21 cellular contexts compared by ENCODE assay signal in genomic region chr22:30933457-30933856, GRCh38.
"Had no signal": no experiment of that assay in that cellular context is flagged by ENCODE, and none has a peak within 500 bp of the region (broad histone marks: within the 10 kb centered on the region; RNA-seq: fewer than 3 reads in every experiment).

No MANE protein-coding gene starts in this region.

- H3K27ac ChIP-seq: body of pancreas, foreskin keratinocyte, skin epidermis, suprapubic skin, transverse colon, uterus had no signal

- H3K4me3 ChIP-seq: body of pancreas, skin epidermis, suprapubic skin, transverse colon, uterus had no signal

- H3K4me1 ChIP-seq: body of pancreas, foreskin keratinocyte, suprapubic skin, transverse colon, uterus had no signal

- H3K36me3 ChIP-seq: uterus had no signal

- H3K27ac Mint-ChIP-seq: activated naive CD8-positive, alpha-beta T cell treated with anti-CD3 and anti-CD28 coated beads, Interleukin-2, amount 10 ng/mL, durations not matched to agents 7 days and 5 days; endodermal cell; mesothelial cell of epicardium; progenitor cell of endocrine pancreas; T-helper 2 cell treated with Interferon-gamma antibody and Interleukin-4, amounts not matched to agents 5 μg/mL and 100 μg/mL, for 36 hours had no signal

- H3K4me1 Mint-ChIP-seq: endodermal cell, mesothelial cell of epicardium had no signal

- H3K27me3 ChIP-seq: body of pancreas, foreskin keratinocyte, suprapubic skin, transverse colon, uterus had no signal

- H3K9me3 ChIP-seq: body of pancreas, suprapubic skin, transverse colon, uterus had no signal

- H3K9me3 Mint-ChIP-seq: activated CD8-positive, alpha-beta T cell treated with anti-CD3 and anti-CD28 coated beads for 36 hours; activated naive CD8-positive, alpha-beta T cell treated with anti-CD3 and anti-CD28 coated beads, Interleukin-2, amount 10 ng/mL, durations not matched to agents 7 days and 5 days; endodermal cell; mesothelial cell of epicardium; stimulated activated naive CD8-positive, alpha-beta T cell treated with anti-CD3 and anti-CD28 coated beads, Interleukin-15, amount 100 ng/mL, for 72 hours; T-helper 2 cell treated with Interferon-gamma antibody and Interleukin-4, amounts not matched to agents 5 μg/mL and 100 μg/mL, for 36 hours had no signal

- H3K27me3 Mint-ChIP-seq: activated CD8-positive, alpha-beta T cell treated with anti-CD3 and anti-CD28 coated beads for 36 hours; activated naive CD8-positive, alpha-beta T cell treated with anti-CD3 and anti-CD28 coated beads, Interleukin-2, amount 10 ng/mL, durations not matched to agents 7 days and 5 days; progenitor cell of endocrine pancreas; stimulated activated naive CD8-positive, alpha-beta T cell treated with anti-CD3 and anti-CD28 coated beads, Interleukin-15, amount 100 ng/mL, for 72 hours had no signal

- ATAC-seq: activated CD8-positive, alpha-beta T cell treated with anti-CD3 and anti-CD28 coated beads for 36 hours; body of pancreas; foreskin keratinocyte; left lobe of liver; right cardiac atrium; stimulated activated naive CD8-positive, alpha-beta T cell treated with anti-CD3 and anti-CD28 coated beads, Interleukin-15, amount 100 ng/mL, for 72 hours had no signal

- DNase-seq: activated CD8-positive, alpha-beta T cell treated with anti-CD3 and anti-CD28 coated beads for 36 hours; activated effector memory CD4-positive, alpha-beta T cell treated with Interleukin-2 at 50 U/mL for 16 hours; activated naive CD8-positive, alpha-beta T cell treated with anti-CD3 and anti-CD28 coated beads, Interleukin-2, amount 10 ng/mL, durations not matched to agents 7 days and 5 days; activated T-cell treated with anti-CD3 and anti-CD28 coated beads, Interleukin-2, amount 50 U/mL, for 1 hour; body of pancreas; endodermal cell; foreskin keratinocyte; glutamatergic neuron; hypothalamus; islet precursor cell; right cardiac atrium; stimulated activated naive CD8-positive, alpha-beta T cell treated with anti-CD3 and anti-CD28 coated beads, Interleukin-15, amount 100 ng/mL, for 72 hours; SW 1271; transverse colon; uterus had no signal

- H3K4me3 Mint-ChIP-seq: activated CD8-positive, alpha-beta T cell treated with anti-CD3 and anti-CD28 coated beads for 36 hours; activated naive CD8-positive, alpha-beta T cell treated with anti-CD3 and anti-CD28 coated beads, Interleukin-2, amount 10 ng/mL, durations not matched to agents 7 days and 5 days; endodermal cell; mesothelial cell of epicardium; stimulated activated naive CD8-positive, alpha-beta T cell treated with anti-CD3 and anti-CD28 coated beads, Interleukin-15, amount 100 ng/mL, for 72 hours; T-helper 2 cell treated with Interferon-gamma antibody and Interleukin-4, amounts not matched to agents 5 μg/mL and 100 μg/mL, for 36 hours had no signal
